In the genomic region with DNA sequence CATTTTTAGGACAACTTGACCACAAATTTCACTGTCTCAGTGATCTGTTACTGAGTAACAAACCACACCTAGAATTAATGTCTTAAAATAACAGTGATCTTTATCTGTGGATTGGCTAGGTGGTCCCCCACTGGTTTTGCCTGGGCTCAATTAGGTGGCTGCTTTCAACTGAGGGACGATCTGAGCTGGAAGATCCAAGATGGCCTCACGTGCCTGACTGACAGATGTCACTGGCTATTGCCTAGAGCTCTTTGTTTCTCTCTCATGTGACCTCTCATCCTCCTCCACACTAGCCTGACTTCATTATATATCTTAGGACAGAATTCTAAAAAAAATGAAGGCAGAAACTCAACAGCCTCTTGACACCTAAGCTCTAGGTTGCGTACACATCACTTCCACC, we compare ENCODE assay signal across 33 cellular contexts.
"Had no signal": no experiment of that assay in that cellular context is flagged by ENCODE, and none has a peak within 500 bp of the region (broad histone marks: within the 10 kb centered on the region; RNA-seq: fewer than 3 reads in every experiment).

No MANE protein-coding gene starts in this region.

- H3K4me3 ChIP-seq: adrenal gland, body of pancreas, breast epithelium had no signal

- H3K27ac ChIP-seq: adrenal gland, body of pancreas, brain microvascular endothelial cell, breast epithelium, WERI-Rb-1 had no signal

- FAIRE-seq: astrocyte had no signal

- ATAC-seq: activated CD8-positive, alpha-beta T cell treated with anti-CD3 and anti-CD28 coated beads for 36 hours; activated naive CD4-positive, alpha-beta T cell treated with anti-CD3 and anti-CD28 coated beads, Interleukin-2, amount 50 U/mL, for 72 hours; activated T-cell treated with anti-CD3 and anti-CD28 coated beads, Interleukin-2, amount 50 U/mL, for 4 hours; activated T-cell treated with anti-CD3 and anti-CD28 coated beads, Interleukin-2, amount 50 U/mL, for 72 hours; activated T-helper 17 cell treated with anti-CD3 and anti-CD28 coated beads, Interleukin-2, amount 50 U/mL, for 72 hours; body of pancreas had no signal

- DNase-seq: activated B cell treated with CpG ODN at 0.5 μM for 24 hours; activated CD4-positive, alpha-beta memory T cell treated with anti-CD3 and anti-CD28 coated beads for 36 hours; activated CD4-positive, alpha-beta T cell treated with anti-CD3 and anti-CD28 coated beads for 4 hours; activated CD4-positive, alpha-beta T cell treated with anti-CD3 and anti-CD28 coated beads, Interleukin-2, amount 10 ng/mL, durations not matched to agents 24 days and 14 days; activated CD4-positive, alpha-beta T cell treated with anti-CD3 and anti-CD28 coated beads, Interleukin-2, amount 50 U/mL, for 1 hour; activated CD4-positive, alpha-beta T cell treated with anti-CD3 and anti-CD28 coated beads, Interleukin-2, amount 50 U/mL, for 4 hours; activated CD4-positive, CD25-positive, alpha-beta regulatory T cell treated with anti-CD3 and anti-CD28 coated beads, Interleukin-2, amount 50 U/mL, for 72 hours; activated CD8-positive, alpha-beta memory T cell treated with anti-CD3 and anti-CD28 coated beads, Interleukin-2, amount 50 U/mL, for 4 hours; activated CD8-positive, alpha-beta T cell treated with anti-CD3 and anti-CD28 coated beads for 36 hours; activated effector memory CD4-positive, alpha-beta T cell treated with anti-CD3 and anti-CD28 coated beads, Interleukin-2, amount 50 U/mL, for 16 hours; activated gamma-delta T cell treated with Interleukin-2 at 50 U/mL for 16 hours; activated naive CD4-positive, alpha-beta T cell; activated naive CD4-positive, alpha-beta T cell treated with anti-CD3 and anti-CD28 coated beads for 36 hours; activated naive CD4-positive, alpha-beta T cell treated with anti-CD3 and anti-CD28 coated beads, Interleukin-2, amount 50 U/mL, for 16 hours; activated naive CD8-positive, alpha-beta T cell treated with anti-CD3 and anti-CD28 coated beads for 36 hours; activated T-cell treated with anti-CD3 and anti-CD28 coated beads for 4 hours; activated T-cell treated with anti-CD3 and anti-CD28 coated beads, Interleukin-2, amount 50 U/mL, for 1 hour; activated T-cell treated with anti-CD3 and anti-CD28 coated beads, Interleukin-2, amount 50 U/mL, for 4 hours; activated T-cell treated with anti-CD3 and anti-CD28 coated beads, Interleukin-2, amount 50 U/mL, for 72 hours; adrenal gland; amniotic stem cell; aorta; body of pancreas; brain microvascular endothelial cell; central memory CD4-positive, alpha-beta T cell; T-helper 1 cell; T-helper 2 cell; T-helper 9 cell; WERI-Rb-1 had no signal

- H3K27me3 ChIP-seq: adrenal gland, body of pancreas, brain microvascular endothelial cell, breast epithelium had no signal

- H3K36me3 ChIP-seq: adrenal gland, brain microvascular endothelial cell, breast epithelium, WERI-Rb-1 had no signal

- H3K4me1 ChIP-seq: adrenal gland, body of pancreas, breast epithelium had no signal

- H3K9me3 ChIP-seq: adrenal gland, body of pancreas, breast epithelium had no signal
